Comparison of ENCODE assay signal across 3 cellular contexts in genomic region chr15:99000001-99000590, GRCh38. TPM values are rescaled to one million over a fixed set of nuclear protein-coding genes. Genes with fewer than 3 reads are reported as not detected.
"Had no signal": no experiment of that assay in that cellular context is flagged by ENCODE, and none has a peak within 500 bp of the region (broad histone marks: within the 10 kb centered on the region; RNA-seq: fewer than 3 reads in every experiment).

No MANE protein-coding gene starts in this region.

- H3K4me3 ChIP-seq: GM12878 had no signal

- DNase-seq: GDM1, GF-D8 had no signal

RNA-seq across cellular contexts. Expression of gene PGPEP1L, which starts 7.5 kb away (rescaled TPM):
- total RNA-seq: GM12878 had no signal
- polyA plus RNA-seq: GM12878 had no signal
